In the genomic region with DNA sequence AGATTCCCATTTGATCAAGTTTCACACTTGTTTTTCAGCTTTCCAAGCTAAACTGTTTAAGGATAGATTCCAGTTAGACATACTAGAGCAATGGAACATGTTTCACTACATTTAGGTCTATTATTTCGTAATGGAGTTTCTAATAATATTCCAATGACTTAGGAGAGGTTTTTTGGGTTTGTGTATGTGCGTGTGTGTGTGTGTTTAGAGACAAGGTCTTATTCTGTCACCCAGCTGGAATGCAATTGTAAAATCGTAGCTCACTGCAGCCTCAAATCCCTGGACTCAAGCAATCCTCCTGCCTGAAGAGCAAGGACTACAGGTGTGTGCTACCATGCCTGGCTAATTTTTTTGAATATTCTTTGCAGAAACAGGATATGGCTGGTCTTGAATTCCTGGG, we compare ENCODE assay signal across 20 cellular contexts.
DNase-seq lines count a peak whose midpoint lies in the region; ATAC-seq and TF ChIP-seq lines count a peak whose summit lies in the region.
"Had no signal": no experiment of that assay in that cellular context is flagged by ENCODE, and none has a peak within 500 bp of the region (broad histone marks: within the 10 kb centered on the region; RNA-seq: fewer than 3 reads in every experiment).

No MANE protein-coding gene starts in this region.

- no peaks in the 10 kb centered on the region for H3K9me3 ChIP-seq in naive thymus-derived CD4-positive, alpha-beta T cell (ENCODE audit: control insufficient read depth in 2 of 3, low read length in 3 of 3)
- H3K9me3 ChIP-seq: Caco-2 had no signal

- CTCF ChIA-PET in naive thymus-derived CD4-positive, alpha-beta T cell (lab: Charles Lee) = no interaction called here

- no peak overlapping the region for H3K27ac ChIP-seq in naive thymus-derived CD4-positive, alpha-beta T cell (ENCODE audit: low read depth, low read length)
- H3K27ac ChIP-seq: GM23248 had no signal

- TF ChIP-seq CTCF in fibroblast of mammary gland (conservative IDR thresholded peaks at IDR 0.05; ENCODE audit: control insufficient read depth, insufficient read depth, low read depth, low read length) = no peak

- H3K27me3 ChIP-seq in naive thymus-derived CD4-positive, alpha-beta T cell (ENCODE audit: control insufficient read depth in 2 of 2, insufficient read depth in 2 of 2, low read length in 2 of 2) = no peaks in the 10 kb centered on the region

- no peaks in the 10 kb centered on the region for H3K4me1 ChIP-seq in naive thymus-derived CD4-positive, alpha-beta T cell (ENCODE audit: control insufficient read depth in 2 of 2, insufficient read depth in 2 of 2, low read length in 2 of 2)

- ATAC-seq in HG03045 (IDR thresholded peaks at IDR 0.05; ENCODE audit: unreplicated experiment) = no peak
- ATAC-seq in naive thymus-derived CD4-positive, alpha-beta T cell = no peak
- ATAC-seq: Right ventricle myocardium inferior had no signal

- H3K4me3 Mint-ChIP-seq in naive thymus-derived CD4-positive, alpha-beta T cell = no peak overlapping the region
- H3K4me3 Mint-ChIP-seq: CD4-positive, alpha-beta T cell had no signal

- no peaks in the 10 kb centered on the region for H3K4me1 Mint-ChIP-seq in naive thymus-derived CD4-positive, alpha-beta T cell

- no peak overlapping the region for H3K27ac Mint-ChIP-seq in naive thymus-derived CD4-positive, alpha-beta T cell
- H3K27ac Mint-ChIP-seq: CD4-positive, alpha-beta T cell had no signal

- no peaks in the 10 kb centered on the region for H3K36me3 ChIP-seq in naive thymus-derived CD4-positive, alpha-beta T cell (ENCODE audit: control insufficient read depth in 2 of 3, insufficient read depth in 3 of 3, low read length in 3 of 3)

- intact Hi-C loops in naive thymus-derived CD4-positive, alpha-beta T cell (cut with micrococcal nuclease) = no loop called here

- H3K36me3 Mint-ChIP-seq in naive thymus-derived CD4-positive, alpha-beta T cell = peaks cover 0 to 4% (median 0%) of the 10 kb centered on the region in 5 donors

- DNase-seq in EH (ENCODE audit: low read depth) (peak; percentile 37), amniotic epithelial cell (ENCODE audit: low read depth) (peak; percentile 11), fibroblast of mammary gland (ENCODE audit: low read depth) (peak; percentile 4), myocyte (ENCODE audit: low read depth) (peak; percentile 13), NCI-H510A (lab: John Stamatoyannopoulos, UW) (no peak), NCI-H1436 treated with DMSO at 0.1 percent for 48 hours (lab: John Stamatoyannopoulos, UW) (no peak)
- no peak for DNase-seq in naive thymus-derived CD4-positive, alpha-beta T cell
- DNase-seq: Caco-2; CD4-positive, alpha-beta T cell; GF-D8; GM23248; KG1; NCI-H1417; NCI-H187 treated with DMSO at 0.1 percent for 48 hours; NCI-H2171; NCI-H526 treated with DMSO at 0.1 percent for 48 hours; NK-92 treated with Interleukin-12 subunit alpha and Interleukin-12 subunit beta, amount 100 ng/mL, for 24 hours; SW 1271 had no signal

- POLR2A ChIA-PET in naive thymus-derived CD4-positive, alpha-beta T cell (lab: Charles Lee) = interaction anchor here (0.6 kb wide), 1 partner anchor 53 kb away, joined by 4 read pairs; no protein-coding TSS in a partner anchor

- H3K27me3 Mint-ChIP-seq in naive thymus-derived CD4-positive, alpha-beta T cell = peaks cover 0 to 4% (median 0%) of the 10 kb centered on the region in 5 donors
- H3K27me3 Mint-ChIP-seq: CD4-positive, alpha-beta T cell had no signal

- no peak overlapping the region for H3K4me3 ChIP-seq in fibroblast of mammary gland (ENCODE audit: control insufficient read depth, low read depth, low read length)
- H3K4me3 ChIP-seq in naive thymus-derived CD4-positive, alpha-beta T cell (ENCODE audit: low read length) = no peak overlapping the region
- H3K4me3 ChIP-seq: GM23248 had no signal

- H3K9me3 Mint-ChIP-seq in naive thymus-derived CD4-positive, alpha-beta T cell = peaks cover 0 to 21% (median 4%) of the 10 kb centered on the region in 11 donors

Comparison
In these comparisons a context has a peak if more than half of its experiments do, and no peak if none do; other contexts are left out.
1. DNase-seq: peak in EH (single experiment), amniotic epithelial cell (single experiment), fibroblast of mammary gland (single experiment) and myocyte (single experiment); none in NCI-H510A (single experiment), naive thymus-derived CD4-positive, alpha-beta T cell (0 of 9) and NCI-H1436 treated with DMSO at 0.1 percent for 48 hours (single experiment).